Comparison of ENCODE assay signal across 25 cellular contexts in the genomic region with DNA sequence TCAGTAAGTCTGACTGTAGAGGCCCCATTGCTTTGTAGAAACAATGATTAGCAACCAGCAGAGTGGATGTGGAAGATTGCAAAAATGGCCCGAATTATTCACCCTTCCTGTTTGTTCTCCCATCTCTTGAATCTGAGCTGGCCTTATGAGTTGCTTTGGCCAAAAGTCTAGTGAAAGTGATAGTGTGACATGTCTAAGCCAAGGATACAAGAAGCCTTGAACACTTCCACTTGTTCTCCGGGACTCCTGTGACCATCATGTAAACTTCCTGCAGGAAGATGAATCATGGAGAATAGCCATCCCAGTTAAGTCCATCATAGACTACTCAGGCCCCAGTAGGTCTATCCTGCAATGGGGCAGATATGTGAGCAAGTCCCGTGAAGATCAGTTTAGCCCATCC.
"Had no signal": no experiment of that assay in that cellular context is flagged by ENCODE, and none has a peak within 500 bp of the region (broad histone marks: within the 10 kb centered on the region; RNA-seq: fewer than 3 reads in every experiment).

No MANE protein-coding gene starts in this region.

- FAIRE-seq: kidney had no signal

- ATAC-seq: activated CD4-positive, alpha-beta T cell treated with anti-CD3 and anti-CD28 coated beads for 36 hours; foreskin keratinocyte; WTC11 had no signal

- H3K9me3 ChIP-seq: colonic mucosa, esophagus squamous epithelium, tibial nerve, vagina had no signal

- H3K4me3 ChIP-seq: colonic mucosa, esophagus squamous epithelium, left ventricle myocardium inferior, tibial nerve, vagina had no signal

- DNase-seq: activated CD4-positive, alpha-beta T cell treated with anti-CD3 and anti-CD28 coated beads for 36 hours; activated CD4-positive, alpha-beta T cell treated with anti-CD3 and anti-CD28 coated beads, Interleukin-2, amount 50 U/mL, for 48 hours; activated naive CD4-positive, alpha-beta T cell treated with Interleukin-2 at 50 U/mL for 16 hours; activated T-cell treated with anti-CD3 and anti-CD28 coated beads for 4 hours; colonic mucosa; effector CD4-positive, alpha-beta T cell; esophagus squamous epithelium; foreskin keratinocyte; glutamatergic neuron; hypothalamus; kidney; left ventricle myocardium inferior; occipital lobe; posterior cingulate gyrus; stimulated activated CD4-positive, alpha-beta T cell treated with anti-CD3 and anti-CD28 coated beads, Interleukin-12 subunit alpha, Interleukin-12 subunit beta, amount 100 ng/mL, for 4 hours; stimulated activated CD4-positive, alpha-beta T cell treated with anti-CD3 and anti-CD28 coated beads, Interleukin-1b, Interleukin-23, amount 100 ng/mL, for 48 hours; stimulated activated CD8-positive, alpha-beta memory T cell treated with anti-CD3 and anti-CD28 coated beads, Interleukin-4, amount 100 ng/mL, for 48 hours; stimulated activated naive CD4-positive, alpha-beta T cell treated with Interleukin-2 at 50 U/mL for 16 hours; SW 1271; T-helper 2 cell had no signal

- H3K4me1 ChIP-seq: colonic mucosa had no signal

- H3K36me3 Mint-ChIP-seq: brain, WTC11 had no signal

- H3K9me3 Mint-ChIP-seq: central memory CD8-positive, alpha-beta T cell; WTC11 had no signal

- H3K36me3 ChIP-seq: colonic mucosa, esophagus squamous epithelium, left ventricle myocardium inferior, tibial nerve, vagina had no signal

- H3K27me3 ChIP-seq: colonic mucosa, esophagus squamous epithelium, foreskin keratinocyte, tibial nerve, vagina had no signal

- H3K27me3 Mint-ChIP-seq: activated CD4-positive, alpha-beta T cell treated with anti-CD3 and anti-CD28 coated beads for 36 hours; central memory CD8-positive, alpha-beta T cell had no signal

- H3K4me1 Mint-ChIP-seq: activated CD4-positive, alpha-beta T cell treated with anti-CD3 and anti-CD28 coated beads for 36 hours; central memory CD8-positive, alpha-beta T cell had no signal

- H3K4me3 Mint-ChIP-seq: activated CD4-positive, alpha-beta T cell treated with anti-CD3 and anti-CD28 coated beads for 36 hours; brain; central memory CD8-positive, alpha-beta T cell; WTC11 had no signal

- H3K27ac ChIP-seq: colonic mucosa, foreskin keratinocyte, left ventricle myocardium inferior, tibial nerve had no signal

- H3K27ac Mint-ChIP-seq: activated CD4-positive, alpha-beta T cell treated with anti-CD3 and anti-CD28 coated beads for 36 hours; brain; WTC11 had no signal
